ENCODE assay signal across 10 cellular contexts in the genomic region with DNA sequence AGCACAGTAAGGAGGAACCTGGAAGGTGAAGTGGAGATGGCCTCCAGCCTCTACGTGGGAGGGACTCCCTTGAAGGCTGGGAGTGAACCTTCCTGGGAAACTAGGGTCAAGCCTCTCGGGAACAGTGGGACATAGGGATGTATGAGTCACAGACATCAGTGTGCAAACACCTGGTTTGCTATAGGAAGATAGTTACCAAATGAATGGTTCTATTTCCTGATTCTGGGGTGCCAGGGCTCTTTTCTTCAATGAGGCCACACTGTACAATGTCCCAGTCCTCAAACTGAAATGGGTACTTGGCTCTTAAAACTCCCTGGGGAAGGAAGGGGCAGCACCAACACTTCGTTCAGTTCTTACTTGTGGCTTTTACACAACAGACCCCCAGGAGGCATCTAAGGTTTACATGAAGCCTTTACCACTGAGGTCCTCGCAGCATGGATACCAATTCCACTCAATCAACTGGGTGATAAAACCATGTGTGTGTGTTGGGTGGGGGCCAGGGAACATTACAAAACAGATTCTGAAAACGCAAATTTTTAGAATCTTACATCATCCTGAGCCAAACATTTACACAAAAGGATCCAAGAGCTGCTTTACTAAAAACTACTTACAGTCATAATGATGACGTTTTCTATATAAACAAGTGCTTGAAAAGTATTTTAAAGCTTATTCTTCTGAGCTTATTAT. TPM values are rescaled to one million over a fixed set of nuclear protein-coding genes. Genes with fewer than 3 reads are reported as not detected.
DNase-seq lines count a peak whose midpoint lies in the region; ATAC-seq and TF ChIP-seq lines count a peak whose summit lies in the region.
"Had no signal": no experiment of that assay in that cellular context is flagged by ENCODE, and none has a peak within 500 bp of the region (broad histone marks: within the 10 kb centered on the region; RNA-seq: fewer than 3 reads in every experiment).

No MANE protein-coding gene starts in this region.

- no peaks in the 10 kb centered on the region for H3K9me3 ChIP-seq in esophagus squamous epithelium

- H3K27me3 Mint-ChIP-seq in osteocyte (ENCODE audit: unreplicated experiment): no peaks in the 10 kb centered on the region

- H3K36me3 ChIP-seq in esophagus squamous epithelium: peaks cover 13 to 79% (median 28%) of the 10 kb centered on the region in 3 donors

- peaks cover 28% of the 10 kb centered on the region for H3K36me3 Mint-ChIP-seq in osteocyte (ENCODE audit: unreplicated experiment)

- peak; percentile 35 for DNase-seq in DMS53 treated with DMSO at 0.1 percent for 48 hours (lab: John Stamatoyannopoulos, UW; ENCODE audit: unreplicated experiment)
- peak; percentile 54 for DNase-seq in RPMI7951 (ENCODE audit: low read depth)
- no peak for DNase-seq in esophagus squamous epithelium (lab: John Stamatoyannopoulos, UW)
- no peak for DNase-seq in osteocyte (ENCODE audit: extremely low spot score, unreplicated experiment)
- no peak for DNase-seq in NCI-H2107 treated with DMSO at 0.1 percent for 48 hours (lab: John Stamatoyannopoulos, UW; ENCODE audit: unreplicated experiment)
- no peak for DNase-seq in NCI-H128 (lab: John Stamatoyannopoulos, UW; ENCODE audit: unreplicated experiment)
- DNase-seq: stimulated activated CD4-positive, alpha-beta T cell treated with anti-CD3 and anti-CD28 coated beads, Interleukin-2, amount 100 ng/mL, for 48 hours had no signal

- peak overlapping the region; percentile 49 to 80 (median 66) for H3K27ac ChIP-seq in esophagus squamous epithelium

- no peak for TF ChIP-seq CTCF in esophagus squamous epithelium (IDR thresholded peaks at IDR 0.05)
- no peak for TF ChIP-seq CTCF in osteocyte (IDR thresholded peaks at IDR 0.05)

- intact Hi-C loops in esophagus squamous epithelium (cut with DNase I): no loop called here

- H3K4me3 ChIP-seq in esophagus squamous epithelium: no peak overlapping the region

- 43 to 50% methylated on average over 6 of the region's 6 CpGs for WGBS in esophagus squamous epithelium, 2 donors

- ATAC-seq in HG03460 (IDR thresholded peaks at IDR 0.05; ENCODE audit: unreplicated experiment): no peak
- ATAC-seq in GM18868 (IDR thresholded peaks at IDR 0.05; ENCODE audit: unreplicated experiment): no peak

- H3K4me1 Mint-ChIP-seq in osteocyte (ENCODE audit: unreplicated experiment): peaks cover 33% of the 10 kb centered on the region

- H3K9me3 Mint-ChIP-seq in osteocyte (ENCODE audit: unreplicated experiment): no peaks in the 10 kb centered on the region
- H3K9me3 Mint-ChIP-seq: T-helper 1 cell treated with Interleukin-12 subunit alpha and Interleukin-12 subunit beta and Interleukin-4 antibody, amounts not matched to agents 30 μg/mL and 1 μg/mL, for 36 hours had no signal

- H3K4me1 ChIP-seq in esophagus squamous epithelium: peaks cover 14 to 29% (median 18%) of the 10 kb centered on the region in 3 donors

- no peak overlapping the region for H3K4me3 Mint-ChIP-seq in osteocyte (ENCODE audit: unreplicated experiment)
- H3K4me3 Mint-ChIP-seq: T-helper 1 cell treated with Interleukin-12 subunit alpha and Interleukin-12 subunit beta and Interleukin-4 antibody, amounts not matched to agents 30 μg/mL and 1 μg/mL, for 36 hours had no signal

- no peak for TF ChIP-seq POLR2A in esophagus squamous epithelium (IDR thresholded peaks at IDR 0.05)

- H3K27me3 ChIP-seq in esophagus squamous epithelium: peaks cover 0 to 10% (median 2%) of the 10 kb centered on the region in 4 donors

- peak overlapping the region; percentile 95 for H3K27ac Mint-ChIP-seq in osteocyte (ENCODE audit: unreplicated experiment)

RNA-seq across cellular contexts. Expression of gene ERFE, which starts 10.4 kb away (rescaled TPM):
- total RNA-seq in RPMI7951 (2014; rRNA removed; shearing (Covaris generic)): 0.10 and 1.8 TPM in 2 replicates
- under 1 TPM in 1 of 4 donors, not detected in 3; 0.19 TPM for total RNA-seq in esophagus squamous epithelium
- total RNA-seq in osteocyte: 1.0 and 1.2 TPM in 2 replicates

RNA-seq across cellular contexts. Expression of gene KLHL30, which starts 30.7 kb away (rescaled TPM):
- not detected in 2 replicates for total RNA-seq in RPMI7951 (2014; rRNA removed; shearing (Covaris generic))
- total RNA-seq in esophagus squamous epithelium: under 1 TPM in 3 of 4 donors, not detected in 1; 0.09 to 0.38 (median 0.18) TPM
- 1.0 and 1.2 TPM in 2 replicates for total RNA-seq in osteocyte

RNA-seq across cellular contexts. Expression of gene ILKAP, which starts 34.3 kb away (rescaled TPM):
- total RNA-seq in RPMI7951 (2014; rRNA removed; shearing (Covaris generic)): 20.5 and 20.7 TPM in 2 replicates
- total RNA-seq in esophagus squamous epithelium (10 to 100 TPM; 13.3 to 38.3 (median 20.7) TPM), osteocyte (34.1 and 37.2 TPM in 2 replicates)

Comparison
In these comparisons a context has a peak if more than half of its experiments do, and no peak if none do; other contexts are left out.
1. DNase-seq: peak in DMS53 treated with DMSO at 0.1 percent for 48 hours (single experiment) and RPMI7951 (single experiment); none in esophagus squamous epithelium (single experiment), osteocyte (single experiment), NCI-H2107 treated with DMSO at 0.1 percent for 48 hours (single experiment) and NCI-H128 (single experiment).